In the genomic region with DNA sequence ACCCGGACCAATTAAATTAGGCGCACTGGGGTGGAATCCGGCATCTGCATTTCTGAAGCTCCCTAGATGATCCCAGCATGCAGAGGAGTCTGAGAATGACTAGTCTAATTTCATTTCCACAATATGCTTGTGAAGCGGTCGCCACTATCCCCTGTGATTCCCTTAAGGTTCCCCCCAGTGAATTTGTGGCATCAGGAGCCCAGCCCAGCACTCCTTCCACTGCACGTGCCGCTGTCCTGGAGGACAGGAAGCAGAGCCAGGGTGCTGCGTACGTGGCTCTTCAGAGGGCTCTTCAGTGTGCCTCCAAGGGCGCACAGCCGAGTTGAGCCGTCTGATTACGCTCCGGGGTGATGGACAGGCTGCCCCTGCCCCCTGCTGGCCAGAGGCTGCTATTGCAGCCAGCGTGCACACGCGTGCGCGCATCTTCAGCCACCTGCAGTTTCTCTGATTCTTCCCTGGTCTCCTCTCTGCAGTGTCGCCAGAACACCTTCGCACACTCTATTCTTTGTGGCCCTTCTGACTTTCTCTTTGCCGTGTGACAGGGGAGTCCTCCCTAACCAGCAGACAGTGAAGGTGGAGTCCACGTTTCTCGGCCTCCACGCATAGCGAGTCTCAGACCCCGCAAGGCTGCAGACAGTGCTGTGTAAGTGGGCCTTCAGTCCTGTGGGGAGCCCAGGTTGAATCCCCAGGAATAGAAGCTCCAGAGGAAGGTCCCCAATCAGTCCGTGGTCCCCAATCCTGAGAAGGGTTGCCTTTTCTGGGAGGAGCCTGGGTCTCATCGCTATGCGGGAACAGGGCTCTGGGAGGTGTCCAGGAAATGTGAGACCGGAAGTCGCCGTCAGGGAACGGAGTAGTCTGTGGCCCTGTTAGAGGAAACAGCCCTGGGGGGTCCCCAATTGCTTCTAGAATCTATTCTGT, we compare ENCODE assay signal across 9 cellular contexts. TPM values are rescaled to one million over a fixed set of nuclear protein-coding genes. Genes with fewer than 3 reads are reported as not detected.
A peak's percentile ranks its signal among the peaks of the same experiment; 100 is the strongest.
DNase-seq lines count a peak whose midpoint lies in the region; ATAC-seq and TF ChIP-seq lines count a peak whose summit lies in the region.
"Had no signal": no experiment of that assay in that cellular context is flagged by ENCODE, and none has a peak within 500 bp of the region (broad histone marks: within the 10 kb centered on the region; RNA-seq: fewer than 3 reads in every experiment).

No MANE protein-coding gene starts in this region.

- H3K4me1 Mint-ChIP-seq in Caco-2 (ENCODE audit: low read depth, unreplicated experiment) = peaks cover 8% of the 10 kb centered on the region

- no peaks in the 10 kb centered on the region for H3K9me3 ChIP-seq in Caco-2
- no peaks in the 10 kb centered on the region for H3K9me3 ChIP-seq in HUES48 (ENCODE audit: control insufficient read depth, insufficient read depth, low read length)
- H3K9me3 ChIP-seq in mucosa of rectum (ENCODE audit: control insufficient read depth in 2 of 2, low read length in 2 of 2) = no peaks in the 10 kb centered on the region

- H3K4me1 ChIP-seq in Caco-2 (no peaks in the 10 kb centered on the region), HUES48 (ENCODE audit: control insufficient read depth, insufficient read depth, low read length) (peaks cover 15% of the 10 kb centered on the region), mucosa of rectum (ENCODE audit: control insufficient read depth in 2 of 2, insufficient read depth in 2 of 2, low read length in 2 of 2) (peaks cover 0 to 3% of the 10 kb centered on the region in 2 donors)

- peak overlapping the region; percentile 37 for H3K4me3 Mint-ChIP-seq in Caco-2 (ENCODE audit: unreplicated experiment)

- intact Hi-C loops in Caco-2 (cut with micrococcal nuclease; ENCODE audit: unreplicated experiment) = loop anchor here (1.0 to 10.0 kb wide), 4 partner anchors 13 to 226 kb away; no protein-coding TSS in a partner anchor

- CTCF ChIA-PET in Caco-2 (lab: Charles Lee) = interaction anchor here (0.6 to 1.1 kb wide), 3 partner anchors 11 to 137 kb away, joined by 3 read pairs; no protein-coding TSS in a partner anchor

- H3K36me3 ChIP-seq in Caco-2 (ENCODE audit: control insufficient read depth, insufficient read depth, low read length) = no peaks in the 10 kb centered on the region
- no peaks in the 10 kb centered on the region for H3K36me3 ChIP-seq in HUES48 (ENCODE audit: control insufficient read depth, insufficient read depth, low read length)
- no peaks in the 10 kb centered on the region for H3K36me3 ChIP-seq in mucosa of rectum (ENCODE audit: control insufficient read depth in 2 of 2, insufficient read depth in 2 of 2, low read length in 2 of 2)

- DNase-seq in Caco-2 = peak; percentile 82 to 84
- peak; percentile 81 for DNase-seq in NOMO-1 treated with dmso at 0.1 percent for 144 hours (lab: John Stamatoyannopoulos, UW; ENCODE audit: unreplicated experiment)
- peak; percentile 84 for DNase-seq in activated CD8-positive, alpha-beta memory T cell treated with anti-CD3 and anti-CD28 coated beads, Interleukin-2, amount 50 U/mL, for 4 hours
- DNase-seq in epithelial cell of esophagus (ENCODE audit: low read depth) = peak; percentile 84
- peak; percentile 88 for DNase-seq in stimulated activated CD8-positive, alpha-beta memory T cell treated with anti-CD3 and anti-CD28 coated beads, Interleukin-4, amount 100 ng/mL, for 48 hours

- POLR2A ChIA-PET in Caco-2 (lab: Charles Lee) = no interaction called here

- no peak overlapping the region for H3K27ac Mint-ChIP-seq in Caco-2 (ENCODE audit: unreplicated experiment)

- H3K27ac ChIP-seq in HUES48 (ENCODE audit: low read depth, low read length) = no peak overlapping the region
- H3K27ac ChIP-seq in mucosa of rectum (ENCODE audit: low read depth in 2 of 2, low read length in 2 of 2) = no peak overlapping the region
- H3K27ac ChIP-seq: skin epidermis had no signal

- no peaks in the 10 kb centered on the region for H3K9me3 Mint-ChIP-seq in Caco-2 (ENCODE audit: unreplicated experiment)

- peaks cover 18% of the 10 kb centered on the region for H3K27me3 Mint-ChIP-seq in Caco-2 (ENCODE audit: insufficient read depth, unreplicated experiment)

- no TSS peak for BruUV-seq in Caco-2 (replicated peaks; lab: Mats Ljungman, UMichigan)

- TF ChIP-seq CTCF in Caco-2 (IDR thresholded peaks at IDR 0.05; ENCODE audit: insufficient read depth in 1 of 2, low read depth in 1 of 2, low read length in 1 of 2, severe bottlenecking in 1 of 2, unreplicated experiment in 1 of 2) (peak; percentile 97 to 99), epithelial cell of esophagus (IDR thresholded peaks at IDR 0.05; ENCODE audit: insufficient read depth, low read depth, low read length, missing control alignments) (peak; percentile 97)

- ATAC-seq in GM21390 (IDR thresholded peaks at IDR 0.05; ENCODE audit: unreplicated experiment) = peak; percentile 85

- H3K9ac ChIP-seq in HUES48 (ENCODE audit: low read depth, low read length) (peak overlapping the region; percentile 34), mucosa of rectum (ENCODE audit: low read depth in 1 of 2, low read length in 2 of 2) (no peak overlapping the region)

- no peaks in the 10 kb centered on the region for H3K36me3 Mint-ChIP-seq in Caco-2 (ENCODE audit: insufficient read depth, unreplicated experiment)

- H3K27me3 ChIP-seq in Caco-2 (replicated peaks; ENCODE audit: control insufficient read depth, insufficient read depth, low read length) = no peaks in the 10 kb centered on the region; the same call in 1 of the 2 replicates
- H3K27me3 ChIP-seq in HUES48 (ENCODE audit: control insufficient read depth, insufficient read depth, low read length) = peaks cover 20% of the 10 kb centered on the region
- H3K27me3 ChIP-seq in mucosa of rectum (ENCODE audit: control insufficient read depth in 2 of 2, insufficient read depth in 2 of 2, low read length in 2 of 2) = peaks cover 13 to 17% of the 10 kb centered on the region in 2 donors

- H3K4me3 ChIP-seq in Caco-2 (ENCODE audit: low read depth, low read length) = no peak overlapping the region
- H3K4me3 ChIP-seq in HUES48 (ENCODE audit: low read depth, low read length) = peak overlapping the region; percentile 51
- H3K4me3 ChIP-seq in epithelial cell of esophagus (ENCODE audit: low read length) = peak overlapping the region; percentile 21
- peak overlapping the region; percentile 5 to 69 for H3K4me3 ChIP-seq in mucosa of rectum (ENCODE audit: low read length in 2 of 2)

RNA-seq across cellular contexts. Expression of a gene that starts 16.5 kb away (rescaled TPM):
- total RNA-seq in Caco-2 (2022) = not detected in 2 replicates

RNA-seq across cellular contexts. Expression of a gene that starts 32.4 kb away (rescaled TPM):
- total RNA-seq in Caco-2 (2022) = not detected in 2 replicates
